20 cellular contexts compared by ENCODE assay signal in the genomic region with DNA sequence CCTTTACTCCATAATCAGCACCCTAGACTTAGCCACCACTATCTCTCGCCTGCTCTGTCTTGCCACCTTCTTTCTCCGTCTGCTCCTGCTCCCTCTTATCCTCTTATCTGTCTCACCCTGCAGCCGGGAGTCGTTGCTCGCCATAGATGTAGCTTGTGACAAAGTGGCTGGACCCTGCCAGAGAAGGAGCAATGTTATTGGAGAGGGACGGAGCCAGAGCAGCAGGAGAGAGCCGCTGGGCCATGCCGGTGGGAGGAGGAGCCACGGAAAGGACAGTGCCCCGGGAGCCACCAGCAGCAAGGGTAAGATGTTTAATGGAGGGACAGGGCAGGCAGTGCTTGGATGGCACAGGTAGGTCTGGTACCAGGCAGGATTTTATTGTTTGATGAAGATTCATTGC.
DNase-seq lines count a peak whose midpoint lies in the region; ATAC-seq, FAIRE-seq and TF ChIP-seq lines count a peak whose summit lies in the region.
"Had no signal": no experiment of that assay in that cellular context is flagged by ENCODE, and none has a peak within 500 bp of the region (broad histone marks: within the 10 kb centered on the region; RNA-seq: fewer than 3 reads in every experiment).

No MANE protein-coding gene starts in this region.

- POLR2A ChIA-PET in H1 (lab: Charles Lee; ENCODE audit: partially characterized antibody): interaction anchor here (0.7 kb wide), 1 partner anchor 10 kb away, joined by 3 read pairs; no protein-coding TSS in a partner anchor

- H4K5ac ChIP-seq in H1 (ENCODE audit: insufficient read length, low read depth, low read length): no peak overlapping the region

- H2AFZ ChIP-seq in H1 (ENCODE audit: low read length): peak overlapping the region; percentile 42; the same call in 1 of the 2 replicates

- H3K23ac ChIP-seq in H1 (ENCODE audit: insufficient read length): no peak overlapping the region

- TF ChIP-seq CTCF in heart left ventricle (IDR thresholded peaks at IDR 0.05) (no peak), H1 (IDR thresholded peaks at IDR 0.05; ENCODE audit: control extremely low read depth in 1 of 3, insufficient read depth in 1 of 3, low read depth in 1 of 3, low read length in 3 of 3) (no peak), endothelial cell (IDR thresholded peaks at IDR 0.05; ENCODE audit: unreplicated experiment) (no peak)

- DNase-seq in heart left ventricle: no peak
- no peak for DNase-seq in Right ventricle myocardium inferior (ENCODE audit: missing footprints)
- DNase-seq in H1 (ENCODE audit: low read depth in 1 of 2, low spot score in 2 of 2): no peak
- no peak for DNase-seq in right cardiac atrium
- no peak for DNase-seq in activated CD8-positive, alpha-beta memory T cell treated with anti-CD3 and anti-CD28 coated beads, Interleukin-2, amount 50 U/mL, for 4 hours
- no peak for DNase-seq in endothelial cell (ENCODE audit: low spot score)
- no peak for DNase-seq in activated gamma-delta T cell treated with Interleukin-2 at 50 U/mL for 16 hours
- DNase-seq: 8988T, DMS79 treated with DMSO at 0.1 percent for 48 hours, KBM-7, NCI-H1105, NCI-H1694, NCI-H2227 treated with DMSO at 0.1 percent for 48 hours, NCI-H510A treated with DMSO at 0.1 percent for 48 hours, NCI-H82, PC-3, RPMI8226 had no signal

- H2BK15ac ChIP-seq in H1 (ENCODE audit: low read length): no peak overlapping the region

- peak overlapping the region in 11 of 12 donors; percentile 7 to 89 (median 75) for H3K27ac ChIP-seq in heart left ventricle
- H3K27ac ChIP-seq in H1 (ENCODE audit: low read depth, low read length): no peak overlapping the region
- peak overlapping the region; percentile 92 for H3K27ac ChIP-seq in right cardiac atrium (ENCODE audit: low read length)
- H3K27ac ChIP-seq in skeletal muscle tissue (ENCODE audit: low read depth, low read length): peak overlapping the region; percentile 98
- H3K27ac ChIP-seq: SJCRH30 had no signal

- no peak overlapping the region for H2BK12ac ChIP-seq in H1 (ENCODE audit: low read depth, low read length)

- peaks cover 5% of the 10 kb centered on the region for H3K27me3 Mint-ChIP-seq in endothelial cell (ENCODE audit: unreplicated experiment)

- H3K4me2 ChIP-seq in H1 (ENCODE audit: insufficient read depth in 1 of 2, low read depth in 2 of 2, low read length in 2 of 2): no peak overlapping the region

- H3K79me2 ChIP-seq in H1 (ENCODE audit: control insufficient read depth in 1 of 2, insufficient read depth in 2 of 2, low read length in 2 of 2): no peaks in the 10 kb centered on the region

- no peak overlapping the region for H3K18ac ChIP-seq in H1 (ENCODE audit: extremely low read depth, low read length)

- peaks cover 4% of the 10 kb centered on the region for H3K36me3 Mint-ChIP-seq in endothelial cell (ENCODE audit: low read depth, unreplicated experiment)
- H3K36me3 Mint-ChIP-seq: CD14-positive monocyte had no signal

- peaks cover 5% of the 10 kb centered on the region for H3K4me1 Mint-ChIP-seq in endothelial cell (ENCODE audit: unreplicated experiment)
- H3K4me1 Mint-ChIP-seq: CD14-positive monocyte had no signal

- ATAC-seq in heart left ventricle: peak in 2 of 4 donors; percentile 12 to 23
- ATAC-seq in Right ventricle myocardium inferior: no peak
- ATAC-seq in right cardiac atrium: peak in 1 of 2 donors; percentile 17
- ATAC-seq: PC-3 had no signal

- no peak for TF ChIP-seq RAD21 in H1 (IDR thresholded peaks at IDR 0.05 in 1 of 2, conservative IDR thresholded peaks at IDR 0.05 in 1 of 2; ENCODE audit: low read depth in 2 of 2, low read length in 2 of 2)

- H3K23me2 ChIP-seq in H1 (ENCODE audit: low read depth, low read length): no peaks in the 10 kb centered on the region

- FAIRE-seq in H1 (lab: Jason Lieb, UNC): no peak

- no peak for TF ChIP-seq EP300 in H1 (IDR thresholded peaks at IDR 0.05; ENCODE audit: borderline replicate concordance in 1 of 2, low read depth in 2 of 2, low read length in 2 of 2)

- H3K14ac ChIP-seq in H1 (ENCODE audit: insufficient read length): no peak overlapping the region

- CTCF ChIA-PET in H1 (lab: Charles Lee; ENCODE audit: partially characterized antibody): interaction anchor here (1.3 to 2.2 kb wide), 3 partner anchors 11 to 94 kb away, joined by 4 to 9 read pairs (median 8); no protein-coding TSS in a partner anchor

- intact Hi-C loops in heart left ventricle (cut with DNase I): loop anchor here in 8 of 10 donors (2.0 to 10.0 kb wide), 6 partner anchors 85 to 463 kb away; partner anchors contain the start of gene NR4A3 (in 5 of the 8)
- intact Hi-C loops in Right ventricle myocardium inferior (cut with DNase I): loop anchor here (2.0 kb wide), 1 partner anchor 203 kb away; no protein-coding TSS in a partner anchor
- intact Hi-C loops in right cardiac atrium (cut with DNase I): loop anchor here in 1 of 4 donors (5.0 kb wide), 1 partner anchor 463 kb away; the partner anchor contains the start of gene NR4A3

- H3K9ac ChIP-seq in H1 (replicated peaks in 1 of 4; ENCODE audit: extremely low read depth in 1 of 4, low read depth in 3 of 4, low read length in 3 of 4) (no peak overlapping the region), skeletal muscle tissue (ENCODE audit: low read depth in 1 of 3, low read length in 3 of 3) (peak overlapping the region; percentile 62 to 87 (median 73))

- TF ChIP-seq POLR2A in heart left ventricle (IDR thresholded peaks at IDR 0.05): no peak
- no peak for TF ChIP-seq POLR2A in H1 (IDR thresholded peaks at IDR 0.05; ENCODE audit: control extremely low read depth in 1 of 2, low read depth in 2 of 2, low read length in 2 of 2)

- no peaks in the 10 kb centered on the region for H3K79me1 ChIP-seq in H1 (ENCODE audit: low read depth, low read length)

- peaks cover 0 to 40% (median 7%) of the 10 kb centered on the region in 12 donors for H3K4me1 ChIP-seq in heart left ventricle
- peaks cover 0 to 3% (median 0%) of the 10 kb centered on the region in 4 experiments; a peak in 1 of 7 replicates for H3K4me1 ChIP-seq in H1 (replicated peaks in 1 of 4; ENCODE audit: control insufficient read depth in 3 of 4, insufficient read depth in 4 of 4, low read length in 3 of 4)
- peaks cover 2% of the 10 kb centered on the region for H3K4me1 ChIP-seq in right cardiac atrium (ENCODE audit: control insufficient read depth, insufficient read depth, low read length)
- peaks cover 50 to 56% (median 54%) of the 10 kb centered on the region in 3 donors for H3K4me1 ChIP-seq in skeletal muscle tissue (ENCODE audit: control insufficient read depth in 3 of 3, insufficient read depth in 3 of 3, low read length in 3 of 3)
- H3K4me1 ChIP-seq: SJCRH30 had no signal

- no peak overlapping the region for H3K56ac ChIP-seq in H1 (replicated peaks; ENCODE audit: insufficient read length, low read depth, low read length)

- H3K9me3 ChIP-seq in heart left ventricle (no peaks in the 10 kb centered on the region), H1 (ENCODE audit: insufficient read depth in 2 of 2, low read depth in 1 of 2, low read length in 1 of 2) (no peaks in the 10 kb centered on the region), right cardiac atrium (ENCODE audit: control insufficient read depth, low read length) (no peaks in the 10 kb centered on the region), skeletal muscle tissue (ENCODE audit: control insufficient read depth in 3 of 3, low read length in 3 of 3) (no peaks in the 10 kb centered on the region)
- H3K9me3 ChIP-seq: SJCRH30 had no signal

- no peaks in the 10 kb centered on the region for H3K9me3 Mint-ChIP-seq in endothelial cell (ENCODE audit: unreplicated experiment)

- H3K27ac Mint-ChIP-seq in endothelial cell (ENCODE audit: unreplicated experiment): no peak overlapping the region

- H3K27me3 ChIP-seq in heart left ventricle: peaks cover 0 to 19% (median 0%) of the 10 kb centered on the region in 9 donors
- H3K27me3 ChIP-seq in H1 (replicated peaks in 1 of 4; ENCODE audit: control insufficient read depth in 3 of 4, extremely low read depth in 1 of 4, insufficient read depth in 3 of 4, low read length in 3 of 4): no peaks in the 10 kb centered on the region; a peak in 1 of 7 replicates
- no peaks in the 10 kb centered on the region for H3K27me3 ChIP-seq in right cardiac atrium (ENCODE audit: control insufficient read depth, insufficient read depth)
- no peaks in the 10 kb centered on the region for H3K27me3 ChIP-seq in skeletal muscle tissue (ENCODE audit: control insufficient read depth in 3 of 3, insufficient read depth in 3 of 3, low read length in 3 of 3)

- H2BK5ac ChIP-seq in H1 (ENCODE audit: low read depth, low read length): no peak overlapping the region

- H3K4me3 Mint-ChIP-seq in endothelial cell (ENCODE audit: unreplicated experiment): no peak overlapping the region
- H3K4me3 Mint-ChIP-seq: CD14-positive monocyte had no signal

- no peak overlapping the region for H4K91ac ChIP-seq in H1 (replicated peaks; ENCODE audit: insufficient read length, low read length)

- H3K4me3 ChIP-seq in heart left ventricle (no peak overlapping the region), H1 (ENCODE audit: extremely low read depth in 1 of 4, insufficient read depth in 2 of 4, low read depth in 3 of 4, low read length in 4 of 4) (no peak overlapping the region), right cardiac atrium (ENCODE audit: low read length) (no peak overlapping the region), skeletal muscle tissue (ENCODE audit: low read length in 3 of 3) (peak overlapping the region; percentile 25 to 71 (median 56))
- H3K4me3 ChIP-seq: SJCRH30 had no signal

- H2BK120ac ChIP-seq in H1 (replicated peaks; ENCODE audit: low read depth, low read length): no peak overlapping the region

- no peak overlapping the region for H4K8ac ChIP-seq in H1 (ENCODE audit: extremely low read depth, insufficient read depth, low read length)

- H3K4ac ChIP-seq in H1 (replicated peaks; ENCODE audit: insufficient read length, low read depth, low read length): no peak overlapping the region

- no peak overlapping the region for H2BK20ac ChIP-seq in H1 (ENCODE audit: low read length)

- WGBS in heart left ventricle, 4 donors: 15 to 32% (median 23%) methylated on average over 10 of the region's 10 CpGs
- 84% methylated on average over 10 of the region's 10 CpGs; no CpG with 5 or more reads in 1 of the 2 experiments for WGBS in H1 (ENCODE audit: extremely low coverage in 1 of 2, insufficient coverage in 1 of 2, insufficient read length in 1 of 2, insufficient replicate concordance in 2 of 2, low coverage in 1 of 2, low lambda C conversion rate in 2 of 2, missing lambda C conversion rate in 1 of 2), 2 experiments
- WGBS in right cardiac atrium: 24% methylated on average over 10 of the region's 10 CpGs

- H3K36me3 ChIP-seq in heart left ventricle (no peaks in the 10 kb centered on the region), H1 (ENCODE audit: control insufficient read depth in 2 of 4, insufficient read depth in 4 of 4, low read length in 3 of 4) (no peaks in the 10 kb centered on the region), skeletal muscle tissue (ENCODE audit: control insufficient read depth in 3 of 3, insufficient read depth in 3 of 3, low read length in 3 of 3) (no peaks in the 10 kb centered on the region)
- H3K36me3 ChIP-seq: SJCRH30 had no signal

- no peaks in the 10 kb centered on the region for H4K20me1 ChIP-seq in H1 (replicated peaks in 1 of 2; ENCODE audit: control insufficient read depth in 1 of 2, insufficient read depth in 2 of 2, low read length in 2 of 2)

- H2AK5ac ChIP-seq in H1 (ENCODE audit: low read depth, low read length): no peak overlapping the region

TF ChIP-seq in H1, 55 proteins besides CTCF, POLR2A, EP300 and RAD21 (continues in another document):
- TF ChIP-seq SAP30 (IDR thresholded peaks at IDR 0.05; ENCODE audit: insufficient read depth, insufficient replicate concordance, low read length): no peak

Comparison
In these comparisons a context has a peak if more than half of its experiments do, and no peak if none do; other contexts are left out.
1. H3K4me3 ChIP-seq: peak in skeletal muscle tissue (3 of 3); none in heart left ventricle (0 of 12), H1 (0 of 4) and right cardiac atrium (single experiment).
2. H3K9ac ChIP-seq: peak in skeletal muscle tissue (3 of 3); none in H1 (0 of 4).